ENCODE assay signal across 21 cellular contexts in genomic region chr18:63005306-63005705, GRCh38.
"Had no signal": no experiment of that assay in that cellular context is flagged by ENCODE, and none has a peak within 500 bp of the region (broad histone marks: within the 10 kb centered on the region; RNA-seq: fewer than 3 reads in every experiment).

No MANE protein-coding gene starts in this region.

- H3K4me1 Mint-ChIP-seq: endodermal cell, memory B cell, naive B cell, nephron had no signal

- H3K79me2 ChIP-seq: parathyroid adenoma had no signal

- H3K9me3 ChIP-seq: gastrocnemius medialis, neutrophil, prostate gland, right atrium auricular region, sigmoid colon, stomach, tibial artery had no signal

- H3K36me3 ChIP-seq: gastrocnemius medialis, neutrophil, prostate gland, right atrium auricular region, sigmoid colon, stomach, tibial artery had no signal

- H2AFZ ChIP-seq: parathyroid adenoma had no signal

- H3K36me3 Mint-ChIP-seq: memory B cell, naive B cell, type B pancreatic cell had no signal

- ATAC-seq: gastrocnemius medialis, left lobe of liver had no signal

- H3K27ac Mint-ChIP-seq: endodermal cell, memory B cell, nephron, type B pancreatic cell had no signal

- H3K9ac ChIP-seq: parathyroid adenoma had no signal

- H3K4me1 ChIP-seq: gastrocnemius medialis, parathyroid adenoma, prostate gland, right atrium auricular region, sigmoid colon, tibial artery had no signal

- H3K27me3 Mint-ChIP-seq: naive B cell, type B pancreatic cell had no signal

- DNase-seq: central memory CD4-positive, alpha-beta T cell; effector CD8-positive, alpha-beta T cell; endodermal cell; foreskin fibroblast; gastrocnemius medialis; head of caudate nucleus; naive B cell; sigmoid colon; stimulated activated naive CD4-positive, alpha-beta T cell treated with Interleukin-2 at 50 U/mL for 16 hours; stomach; tibial artery had no signal

- H3K27me3 ChIP-seq: gastrocnemius medialis, neutrophil, right atrium auricular region, sigmoid colon, stomach, tibial artery had no signal

- H3K9me3 Mint-ChIP-seq: endodermal cell, memory B cell, naive B cell, nephron had no signal

- H3K4me3 Mint-ChIP-seq: endodermal cell, memory B cell, naive B cell, nephron, type B pancreatic cell had no signal

- H3K4me3 ChIP-seq: gastrocnemius medialis, lung, prostate gland, right atrium auricular region, sigmoid colon, stomach, tibial artery had no signal

- H3K27ac ChIP-seq: epithelial cell of prostate, gastrocnemius medialis, neutrophil, parathyroid adenoma, prostate gland, right atrium auricular region, sigmoid colon, stomach, tibial artery had no signal
